Comparison of ENCODE assay signal across 10 cellular contexts in genomic region chr5:137945825-137946224, GRCh38. TPM values are rescaled to one million over a fixed set of nuclear protein-coding genes. Genes with fewer than 3 reads are reported as not detected.
"Had no signal": no experiment of that assay in that cellular context is flagged by ENCODE, and none has a peak within 500 bp of the region (broad histone marks: within the 10 kb centered on the region; RNA-seq: fewer than 3 reads in every experiment).

No MANE protein-coding gene starts in this region.

- DNase-seq: GM23248, GOT3, H7, HFFc6, KG1 had no signal

- H3K4me1 ChIP-seq: HAP-1 had no signal

- H3K27ac ChIP-seq: GM23248 had no signal

- H3K9ac ChIP-seq: GM23248 had no signal

- H3K9me3 Mint-ChIP-seq: HFFc6 had no signal

- H3K4me3 ChIP-seq: GM23248, HAP-1 had no signal

- ATAC-seq: HCT116 had no signal

- H2AFZ ChIP-seq: GM23248 had no signal

- H3K27ac Mint-ChIP-seq: HFFc6 had no signal

- H3K4me3 Mint-ChIP-seq: HFFc6 had no signal

- FAIRE-seq: HTR-8/SVneo had no signal

- H3K9me3 ChIP-seq: HAP-1 had no signal

RNA-seq across cellular contexts. Expression of gene PKD2L2, which starts 56.6 kb away (rescaled TPM):
- total RNA-seq: GM23248, H4, H7, HFFc6, HT-29 had no signal
- polyA plus RNA-seq: GM23248 had no signal
